2 cellular contexts compared by ENCODE assay signal in genomic region chr5:138527170-138527569, GRCh38.
TF ChIP-seq lines count a peak whose summit lies in the region.

No MANE protein-coding gene starts in this region.

TF ChIP-seq in HCT116, 20 proteins besides CTCF, POLR2A, EP300 and RAD21 (continued from another document):
- no peak for TF ChIP-seq REST (IDR thresholded peaks at IDR 0.05; ENCODE audit: low read depth)
- TF ChIP-seq ZNF274 (IDR thresholded peaks at IDR 0.05; ENCODE audit: low read depth, low read length) = no peak
- no peak for TF ChIP-seq ELF1 (IDR thresholded peaks at IDR 0.05; ENCODE audit: borderline replicate concordance, low read depth)
- no peak for TF ChIP-seq FOSL1 (IDR thresholded peaks at IDR 0.05; ENCODE audit: low read depth)
- TF ChIP-seq SRF (IDR thresholded peaks at IDR 0.05; ENCODE audit: low read depth) = no peak
- TF ChIP-seq ATF3 (IDR thresholded peaks at IDR 0.05) = no peak

TF ChIP-seq in liver, 16 proteins besides CTCF, POLR2A, EP300 and RAD21 (continued from another document):
- TF ChIP-seq ZBTB33 (IDR thresholded peaks at IDR 0.05) (no peak), REST (IDR thresholded peaks at IDR 0.05) (no peak), HNF4A (conservative IDR thresholded peaks at IDR 0.05) (no peak)
